ENCODE assay signal across 14 cellular contexts in genomic region chr12:51675062-51675803, GRCh38.
"Had no signal": no experiment of that assay in that cellular context is flagged by ENCODE, and none has a peak within 500 bp of the region (broad histone marks: within the 10 kb centered on the region; RNA-seq: fewer than 3 reads in every experiment).

No MANE protein-coding gene starts in this region.

- H3K36me3 ChIP-seq: esophagus muscularis mucosa, left ventricle myocardium inferior, tibial artery had no signal

- H3K27ac Mint-ChIP-seq: activated CD4-positive, alpha-beta memory T cell treated with anti-CD3 and anti-CD28 coated beads, Interleukin-2, amount 10 ng/mL, durations not matched to agents 7 days and 5 days; activated T-cell treated with anti-CD3 and anti-CD28 coated beads, Interleukin-2, amount 50 U/mL, for 24 hours; memory B cell; natural killer cell; stimulated activated naive B cell treated with anti-CD40 and anti-IgM and Interleukin-4, amounts not matched to agents 10 μg/mL and 1 μg/mL and 100 μg/mL, for 72 hours had no signal

- H3K9me3 ChIP-seq: esophagus muscularis mucosa, left ventricle myocardium inferior, tibial artery had no signal

- DNase-seq: activated CD4-positive, alpha-beta memory T cell treated with anti-CD3 and anti-CD28 coated beads, Interleukin-2, amount 10 ng/mL, durations not matched to agents 7 days and 5 days; activated CD4-positive, alpha-beta T cell treated with anti-CD3 and anti-CD28 coated beads for 4 hours; activated naive CD4-positive, alpha-beta T cell treated with anti-CD3 and anti-CD28 coated beads, Interleukin-2, amount 50 U/mL, for 16 hours; activated T-cell treated with anti-CD3 and anti-CD28 coated beads, Interleukin-2, amount 50 U/mL, for 24 hours; left ventricle myocardium inferior; natural killer cell; retina; stimulated activated CD4-positive, alpha-beta T cell treated with anti-CD3 and anti-CD28 coated beads, Interleukin-2, amount 100 ng/mL, for 48 hours; stimulated activated naive B cell treated with anti-CD40 and anti-IgM and Interleukin-4, amounts not matched to agents 10 μg/mL and 1 μg/mL and 100 μg/mL, for 72 hours; tibial artery had no signal

- FAIRE-seq: islet of Langerhans, urothelium cell line had no signal

- H3K4me1 Mint-ChIP-seq: natural killer cell; stimulated activated naive B cell treated with anti-CD40 and anti-IgM and Interleukin-4, amounts not matched to agents 10 μg/mL and 1 μg/mL and 100 μg/mL, for 72 hours had no signal

- H3K27me3 ChIP-seq: esophagus muscularis mucosa had no signal

- H3K27ac ChIP-seq: esophagus muscularis mucosa, left ventricle myocardium inferior, tibial artery had no signal

- ATAC-seq: natural killer cell; stimulated activated naive B cell treated with anti-CD40 and anti-IgM and Interleukin-4, amounts not matched to agents 10 μg/mL and 1 μg/mL and 100 μg/mL, for 72 hours had no signal

- H3K36me3 Mint-ChIP-seq: memory B cell; natural killer cell; stimulated activated naive B cell treated with anti-CD40 and anti-IgM and Interleukin-4, amounts not matched to agents 10 μg/mL and 1 μg/mL and 100 μg/mL, for 72 hours had no signal

- H3K9me3 Mint-ChIP-seq: activated CD4-positive, alpha-beta memory T cell treated with anti-CD3 and anti-CD28 coated beads, Interleukin-2, amount 10 ng/mL, durations not matched to agents 7 days and 5 days; activated T-cell treated with anti-CD3 and anti-CD28 coated beads, Interleukin-2, amount 50 U/mL, for 24 hours; memory B cell; natural killer cell; stimulated activated naive B cell treated with anti-CD40 and anti-IgM and Interleukin-4, amounts not matched to agents 10 μg/mL and 1 μg/mL and 100 μg/mL, for 72 hours had no signal

- H3K4me1 ChIP-seq: left ventricle myocardium inferior, tibial artery had no signal

- H3K4me3 ChIP-seq: esophagus muscularis mucosa, left ventricle myocardium inferior, tibial artery had no signal

- H3K4me3 Mint-ChIP-seq: activated CD4-positive, alpha-beta memory T cell treated with anti-CD3 and anti-CD28 coated beads, Interleukin-2, amount 10 ng/mL, durations not matched to agents 7 days and 5 days; activated T-cell treated with anti-CD3 and anti-CD28 coated beads, Interleukin-2, amount 50 U/mL, for 24 hours; memory B cell; natural killer cell; stimulated activated naive B cell treated with anti-CD40 and anti-IgM and Interleukin-4, amounts not matched to agents 10 μg/mL and 1 μg/mL and 100 μg/mL, for 72 hours had no signal
